2 cellular contexts compared by ENCODE assay signal in genomic region chr18:9969247-9969646, GRCh38.
TF ChIP-seq lines count a peak whose summit lies in the region.

No MANE protein-coding gene starts in this region.

TF ChIP-seq in GM23338, 12 proteins besides CTCF, POLR2A, EP300 and RAD21 (continued from another document):
- TF ChIP-seq ZNF462 (CRISPR knock-in tag; IDR thresholded peaks at IDR 0.05) = no peak
- no peak for TF ChIP-seq EZH2 (IDR thresholded peaks at IDR 0.05; ENCODE audit: low read depth, unreplicated experiment)
- no peak for TF ChIP-seq CREB1 (CRISPR knock-in tag; IDR thresholded peaks at IDR 0.05; ENCODE audit: low read depth)
- no peak for TF ChIP-seq EZH2phosphoT487 (IDR thresholded peaks at IDR 0.05; ENCODE audit: unreplicated experiment)
- no peak for TF ChIP-seq NANOG (IDR thresholded peaks at IDR 0.05; ENCODE audit: borderline replicate concordance)
- no peak for TF ChIP-seq REST (IDR thresholded peaks at IDR 0.05; ENCODE audit: unreplicated experiment)

TF ChIP-seq in WTC11, 78 proteins besides CTCF, POLR2A, EP300 and RAD21 (continued from another document):
- TF ChIP-seq ZNF532 (CRISPR knock-in tag; IDR thresholded peaks at IDR 0.05; ENCODE audit: borderline replicate concordance) (no peak), E2F5 (CRISPR knock-in tag; IDR thresholded peaks at IDR 0.05) (no peak), ZNF317 (CRISPR knock-in tag; IDR thresholded peaks at IDR 0.05; ENCODE audit: borderline replicate concordance, low read depth) (no peak), NR3C1 (CRISPR knock-in tag; conservative IDR thresholded peaks at IDR 0.05; ENCODE audit: low read depth) (no peak), TP53 (CRISPR knock-in tag; IDR thresholded peaks at IDR 0.05) (no peak), FOXK1 (CRISPR knock-in tag; IDR thresholded peaks at IDR 0.05) (no peak), ZNF219 (CRISPR knock-in tag; IDR thresholded peaks at IDR 0.05; ENCODE audit: borderline replicate concordance) (no peak)
